In genomic region chr7:43071604-43072003, GRCh38 we compare ENCODE assay signal across 10 cellular contexts. TPM values are rescaled to one million over a fixed set of nuclear protein-coding genes. Genes with fewer than 3 reads are reported as not detected.
A peak's percentile ranks its signal among the peaks of the same experiment; 100 is the strongest.
DNase-seq lines count a peak whose midpoint lies in the region; TF ChIP-seq lines count a peak whose summit lies in the region.
"Had no signal": no experiment of that assay in that cellular context is flagged by ENCODE, and none has a peak within 500 bp of the region (broad histone marks: within the 10 kb centered on the region; RNA-seq: fewer than 3 reads in every experiment).

No MANE protein-coding gene starts in this region.

- H3K36me3 ChIP-seq in kidney epithelial cell (ENCODE audit: control insufficient read depth, insufficient read depth, low read length): no peaks in the 10 kb centered on the region
- H3K36me3 ChIP-seq: stomach had no signal

- H2BK5ac ChIP-seq in H9 (ENCODE audit: insufficient read length, low read length): no peak overlapping the region

- H2BK12ac ChIP-seq in H9 (ENCODE audit: insufficient read length, low read depth, low read length): no peak overlapping the region

- no peaks in the 10 kb centered on the region for H3K23me2 ChIP-seq in H9 (ENCODE audit: insufficient read length, low read depth, low read length, poor library complexity, severe bottlenecking)

- no peak overlapping the region for H3T11ph ChIP-seq in H9 (ENCODE audit: low read length)

- no peak overlapping the region for H2BK20ac ChIP-seq in H9 (ENCODE audit: low read depth, low read length, poor library complexity, severe bottlenecking)

- H3K4me1 Mint-ChIP-seq in H9: peaks cover 12 to 17% of the 10 kb centered on the region in 2 experiments

- no peak overlapping the region for H3K4me2 ChIP-seq in H9 (ENCODE audit: insufficient read depth, insufficient read length, low read length)

- no peak overlapping the region for H4K91ac ChIP-seq in H9 (ENCODE audit: insufficient read length, low read depth, low read length)

- no peaks in the 10 kb centered on the region for H3K9me3 ChIP-seq in H9 (ENCODE audit: control insufficient read depth, low read depth, low read length)
- H3K9me3 ChIP-seq: stomach had no signal

- H4K8ac ChIP-seq in H9 (replicated peaks; ENCODE audit: insufficient read length, low read depth, low read length): no peak overlapping the region

- H3K79me2 ChIP-seq in H9 (ENCODE audit: insufficient read depth, low read length): no peaks in the 10 kb centered on the region

- H2BK120ac ChIP-seq in H9 (ENCODE audit: low read depth, low read length, poor library complexity, severe bottlenecking): no peak overlapping the region

- no peak overlapping the region for H2BK15ac ChIP-seq in H9 (ENCODE audit: low read depth, low read length)

- no peak overlapping the region for H3K18ac ChIP-seq in H9 (ENCODE audit: insufficient read length, low read depth, low read length)

- no peak overlapping the region for H2AK5ac ChIP-seq in H9 (ENCODE audit: insufficient read length, low read length)

- no peaks in the 10 kb centered on the region for H3K36me3 Mint-ChIP-seq in H9 (ENCODE audit: insufficient read depth in 1 of 3, low read depth in 3 of 3)

- WGBS in H9 (ENCODE audit: extremely low coverage, insufficient read length, low lambda C conversion rate): no CpG with 5 or more reads among the region's 7 CpGs

- no peak overlapping the region for H3K4ac ChIP-seq in H9 (ENCODE audit: low read depth, low read length)

- no peak overlapping the region for H3K14ac ChIP-seq in H9 (ENCODE audit: insufficient read depth, low read length)

- no peaks in the 10 kb centered on the region for H3K79me1 ChIP-seq in H9 (ENCODE audit: insufficient read depth, low read depth, low read length, poor library complexity, severe bottlenecking)

- TF ChIP-seq CTCF in C4-2B (conservative IDR thresholded peaks at IDR 0.05): peak; percentile 55
- TF ChIP-seq CTCF in H9 (conservative IDR thresholded peaks at IDR 0.05): peak; percentile 94
- peak; percentile 33 for TF ChIP-seq CTCF in VCaP (conservative IDR thresholded peaks at IDR 0.05)
- TF ChIP-seq CTCF in kidney epithelial cell (IDR thresholded peaks at IDR 0.05; ENCODE audit: insufficient read depth, low read length, poor library complexity, severe bottlenecking): peak; percentile 49

- no peaks in the 10 kb centered on the region for H3K9me3 Mint-ChIP-seq in H9

- H4K20me1 ChIP-seq in H9 (ENCODE audit: control insufficient read depth, insufficient read depth, insufficient read length): no peaks in the 10 kb centered on the region

- H3K23ac ChIP-seq in H9 (ENCODE audit: insufficient read length, low read depth, low read length): no peak overlapping the region

- H3K27me3 Mint-ChIP-seq in H9 (ENCODE audit: low read depth): no peaks in the 10 kb centered on the region; the same call in 1 of the 2 replicates

- no peak overlapping the region for H3K4me3 ChIP-seq in kidney epithelial cell (ENCODE audit: low read depth, low read length)
- H3K4me3 ChIP-seq: stomach had no signal

- no peak overlapping the region for H3K4me3 Mint-ChIP-seq in H9

- no peaks in the 10 kb centered on the region for H3K4me1 ChIP-seq in H9 (ENCODE audit: insufficient read depth, low read length)

- H3K27ac ChIP-seq in C4-2B (no peak overlapping the region), H9 (ENCODE audit: insufficient read length, low read depth, low read length) (no peak overlapping the region), VCaP (no peak overlapping the region), substantia nigra (ENCODE audit: low read depth, low read length, poor library complexity, severe bottlenecking) (no peak overlapping the region)
- H3K27ac ChIP-seq: stomach had no signal

- H2AFZ ChIP-seq in H9 (ENCODE audit: low read length): no peak overlapping the region

- peak overlapping the region in 1 of 3 experiments; percentile 63; a peak in 1 of 7 replicates for H3K27ac Mint-ChIP-seq in H9

- H4K5ac ChIP-seq in H9 (ENCODE audit: insufficient read length, low read depth, low read length): no peak overlapping the region

- H3K56ac ChIP-seq in H9 (ENCODE audit: insufficient read length, low read depth, low read length): no peak overlapping the region

- DNase-seq in H9 (peak; percentile 91), kidney epithelial cell (ENCODE audit: low read depth) (no peak), SHP77 (lab: John Stamatoyannopoulos, UW) (no peak), GM19238 (ENCODE audit: insufficient read length, low spot score) (no peak), NCI-H2171 treated with DMSO at 0.1 percent for 48 hours (lab: John Stamatoyannopoulos, UW) (no peak), substantia nigra (lab: John Stamatoyannopoulos, UW) (no peak)
- DNase-seq: NCI-H1694 treated with DMSO at 0.1 percent for 48 hours, stomach had no signal

- H3K27me3 ChIP-seq in H9 (ENCODE audit: insufficient read depth, low read length): no peaks in the 10 kb centered on the region
- no peaks in the 10 kb centered on the region for H3K27me3 ChIP-seq in kidney epithelial cell (ENCODE audit: control insufficient read depth, insufficient read depth, low read length)
- H3K27me3 ChIP-seq: stomach had no signal

- H3K9ac ChIP-seq in H9 (ENCODE audit: extremely low read depth, insufficient read length, low read length): no peak overlapping the region

RNA-seq across cellular contexts. Expression of gene HECW1, which starts 40.8 kb away (rescaled TPM):
- 4.5 and 5.0 TPM in 2 replicates for total RNA-seq in H9 (2021)
- 0.46 and 0.82 TPM in 2 replicates for total RNA-seq in kidney epithelial cell

Comparison
In these comparisons a context has a peak if more than half of its experiments do, and no peak if none do; other contexts are left out.
1. CTCF ChIP-seq: peak in every context shown above with its lines; median percentile 94 in H9; 55 in C4-2B; 49 in kidney epithelial cell; 33 in VCaP.